ENCODE assay signal across 30 cellular contexts in genomic region chr1:107930292-107930691, GRCh38. TPM values are rescaled to one million over a fixed set of nuclear protein-coding genes. Genes with fewer than 3 reads are reported as not detected.
"Had no signal": no experiment of that assay in that cellular context is flagged by ENCODE, and none has a peak within 500 bp of the region (broad histone marks: within the 10 kb centered on the region; RNA-seq: fewer than 3 reads in every experiment).

No MANE protein-coding gene starts in this region.

- H3K4me3 Mint-ChIP-seq: dendritic cell treated with granulocyte-macrophage colony-stimulating factor and Interleukin-4, amounts not matched to agents 40 ng/mL and 50 ng/mL, for 4 days; effector memory CD8-positive, alpha-beta T cell; endodermal cell had no signal

- H3K27ac ChIP-seq: colonic mucosa, coronary artery, dorsolateral prefrontal cortex, epithelial cell of prostate, esophagus muscularis mucosa, esophagus squamous epithelium, foreskin keratinocyte, gastrocnemius medialis, gastroesophageal sphincter, heart left ventricle, heart right ventricle had no signal

- ATAC-seq: effector memory CD8-positive, alpha-beta T cell; esophagus mucosa; foreskin keratinocyte; gastrocnemius medialis; gastroesophageal sphincter; heart left ventricle; heart right ventricle had no signal

- H3K4me3 ChIP-seq: colonic mucosa, coronary artery, dorsolateral prefrontal cortex, esophagus muscularis mucosa, esophagus squamous epithelium, gastrocnemius medialis, gastroesophageal sphincter, heart left ventricle, heart right ventricle had no signal

- H3K9me3 Mint-ChIP-seq: dendritic cell treated with granulocyte-macrophage colony-stimulating factor and Interleukin-4, amounts not matched to agents 40 ng/mL and 50 ng/mL, for 4 days; effector memory CD8-positive, alpha-beta T cell; endodermal cell had no signal

- H3K27me3 Mint-ChIP-seq: dendritic cell treated with granulocyte-macrophage colony-stimulating factor and Interleukin-4, amounts not matched to agents 40 ng/mL and 50 ng/mL, for 4 days; effector memory CD8-positive, alpha-beta T cell had no signal

- H3K9me3 ChIP-seq: colonic mucosa, esophagus muscularis mucosa, esophagus squamous epithelium, gastrocnemius medialis, gastroesophageal sphincter, heart left ventricle, heart right ventricle had no signal

- DNase-seq: colonic mucosa; cortex of kidney; dermis blood vessel endothelial cell; dorsolateral prefrontal cortex; effector CD4-positive, alpha-beta T cell; effector CD8-positive, alpha-beta T cell; effector memory CD4-positive, alpha-beta T cell; effector memory CD8-positive, alpha-beta T cell; endodermal cell; erythroblast; esophagus squamous epithelium; foreskin fibroblast; foreskin keratinocyte; foreskin melanocyte; gastrocnemius medialis; glutamatergic neuron; head of caudate nucleus; heart left ventricle; heart right ventricle had no signal

- H3K27ac Mint-ChIP-seq: dendritic cell treated with granulocyte-macrophage colony-stimulating factor and Interleukin-4, amounts not matched to agents 40 ng/mL and 50 ng/mL, for 4 days; effector memory CD8-positive, alpha-beta T cell; endodermal cell had no signal

- H3K36me3 ChIP-seq: colonic mucosa, esophagus muscularis mucosa, esophagus squamous epithelium, gastrocnemius medialis, gastroesophageal sphincter, heart left ventricle, heart right ventricle had no signal

- H3K27me3 ChIP-seq: colonic mucosa, esophagus squamous epithelium, foreskin keratinocyte, gastrocnemius medialis, gastroesophageal sphincter, heart left ventricle, heart right ventricle had no signal

- H3K4me1 ChIP-seq: colonic mucosa, esophagus muscularis mucosa, foreskin keratinocyte, gastrocnemius medialis, gastroesophageal sphincter had no signal

- FAIRE-seq: colon, endometrium, endothelial cell of umbilical vein, frontal cortex had no signal

RNA-seq across cellular contexts. Expression of gene VAV3, which starts 34.7 kb away (rescaled TPM):
- total RNA-seq: fibroblast of lung had no signal
- polyA plus RNA-seq: fibroblast of lung had no signal
